Comparison of ENCODE assay signal across 22 cellular contexts in genomic region chr4:41290486-41290885, GRCh38. TPM values are rescaled to one million over a fixed set of nuclear protein-coding genes. Genes with fewer than 3 reads are reported as not detected.
"Had no signal": no experiment of that assay in that cellular context is flagged by ENCODE, and none has a peak within 500 bp of the region (broad histone marks: within the 10 kb centered on the region; RNA-seq: fewer than 3 reads in every experiment).

No MANE protein-coding gene starts in this region.

- H3K4me3 ChIP-seq: dorsolateral prefrontal cortex, pancreas had no signal

- H3K4me1 Mint-ChIP-seq: activated CD4-positive, alpha-beta T cell treated with anti-CD3 and anti-CD28 coated beads, Interleukin-2, amount 10 ng/mL, durations not matched to agents 24 days and 14 days; activated naive CD4-positive, alpha-beta T cell treated with anti-CD3 and anti-CD28 coated beads, Interleukin-2, amount 10 ng/mL, durations not matched to agents 7 days and 5 days; activated naive CD8-positive, alpha-beta T cell treated with anti-CD3 and anti-CD28 coated beads, Interleukin-2, amount 50 U/mL, for 24 hours had no signal

- FAIRE-seq: colon, pancreas had no signal

- DNase-seq: activated CD4-positive, alpha-beta T cell treated with anti-CD3 and anti-CD28 coated beads, Interleukin-2, amount 10 ng/mL, durations not matched to agents 24 days and 14 days; activated CD8-positive, alpha-beta memory T cell treated with anti-CD3 and anti-CD28 coated beads, Interleukin-2, amount 50 U/mL, for 4 hours; activated CD8-positive, alpha-beta T cell treated with anti-CD3 and anti-CD28 coated beads, Interleukin-2, amount 10 ng/mL, durations not matched to agents 7 days and 5 days; activated effector memory CD4-positive, alpha-beta T cell treated with Interleukin-2 at 50 U/mL for 16 hours; activated naive CD4-positive, alpha-beta T cell treated with anti-CD3 and anti-CD28 coated beads, Interleukin-2, amount 10 ng/mL, durations not matched to agents 7 days and 5 days; activated naive CD8-positive, alpha-beta T cell treated with anti-CD3 and anti-CD28 coated beads, Interleukin-2, amount 50 U/mL, for 24 hours; activated T-cell treated with anti-CD3 and anti-CD28 coated beads, Interleukin-2, amount 50 U/mL, for 4 hours; anterior cingulate cortex; central memory CD4-positive, alpha-beta T cell; dorsolateral prefrontal cortex; foreskin keratinocyte; hypothalamus; islet precursor cell; mesenchymal stem cell; naive thymus-derived CD4-positive, alpha-beta T cell; pancreas; stimulated activated naive CD4-positive, alpha-beta T cell; T1000 had no signal

- H3K27ac Mint-ChIP-seq: activated CD4-positive, alpha-beta T cell treated with anti-CD3 and anti-CD28 coated beads, Interleukin-2, amount 10 ng/mL, durations not matched to agents 24 days and 14 days; activated CD8-positive, alpha-beta T cell treated with anti-CD3 and anti-CD28 coated beads, Interleukin-2, amount 10 ng/mL, durations not matched to agents 7 days and 5 days; activated naive CD4-positive, alpha-beta T cell treated with anti-CD3 and anti-CD28 coated beads, Interleukin-2, amount 10 ng/mL, durations not matched to agents 7 days and 5 days; activated naive CD8-positive, alpha-beta T cell treated with anti-CD3 and anti-CD28 coated beads, Interleukin-2, amount 50 U/mL, for 24 hours; brain; naive thymus-derived CD4-positive, alpha-beta T cell had no signal

- H3K4me1 ChIP-seq: foreskin keratinocyte, pancreas had no signal

- H3K27me3 Mint-ChIP-seq: activated CD4-positive, alpha-beta T cell treated with anti-CD3 and anti-CD28 coated beads, Interleukin-2, amount 10 ng/mL, durations not matched to agents 24 days and 14 days; activated naive CD8-positive, alpha-beta T cell treated with anti-CD3 and anti-CD28 coated beads, Interleukin-2, amount 50 U/mL, for 24 hours had no signal

- H3K4me3 Mint-ChIP-seq: activated CD4-positive, alpha-beta T cell treated with anti-CD3 and anti-CD28 coated beads, Interleukin-2, amount 10 ng/mL, durations not matched to agents 24 days and 14 days; activated CD8-positive, alpha-beta T cell treated with anti-CD3 and anti-CD28 coated beads, Interleukin-2, amount 10 ng/mL, durations not matched to agents 7 days and 5 days; activated naive CD4-positive, alpha-beta T cell treated with anti-CD3 and anti-CD28 coated beads, Interleukin-2, amount 10 ng/mL, durations not matched to agents 7 days and 5 days; activated naive CD8-positive, alpha-beta T cell treated with anti-CD3 and anti-CD28 coated beads, Interleukin-2, amount 50 U/mL, for 24 hours; activated T-cell treated with anti-CD3 and anti-CD28 coated beads, Interleukin-2, amount 50 U/mL, for 4 hours; brain; naive thymus-derived CD4-positive, alpha-beta T cell had no signal

- H3K36me3 ChIP-seq: neutrophil, pancreas had no signal

- H3K27ac ChIP-seq: dorsolateral prefrontal cortex, foreskin keratinocyte, neutrophil, pancreas had no signal

- ATAC-seq: activated CD8-positive, alpha-beta T cell treated with anti-CD3 and anti-CD28 coated beads, Interleukin-2, amount 10 ng/mL, durations not matched to agents 7 days and 5 days; activated naive CD8-positive, alpha-beta T cell treated with anti-CD3 and anti-CD28 coated beads, Interleukin-2, amount 50 U/mL, for 24 hours; activated T-cell treated with anti-CD3 and anti-CD28 coated beads, Interleukin-2, amount 50 U/mL, for 4 hours; foreskin keratinocyte; naive thymus-derived CD4-positive, alpha-beta T cell; pancreas had no signal

- H3K27me3 ChIP-seq: foreskin keratinocyte, neutrophil, pancreas had no signal

- H3K9me3 ChIP-seq: neutrophil, pancreas had no signal

- H3K36me3 Mint-ChIP-seq: activated naive CD4-positive, alpha-beta T cell treated with anti-CD3 and anti-CD28 coated beads, Interleukin-2, amount 10 ng/mL, durations not matched to agents 7 days and 5 days; brain had no signal

RNA-seq across cellular contexts. Expression of gene UCHL1, which starts 33.8 kb away (rescaled TPM):
- total RNA-seq: T-helper 1 cell treated with Interleukin-12 subunit alpha and Interleukin-12 subunit beta and Interleukin-4 antibody, amounts not matched to agents 30 ng/mL and 1 ng/mL, for 36 hours had no signal
- polyA plus RNA-seq: naive thymus-derived CD4-positive, alpha-beta T cell had no signal
